8 cellular contexts compared by ENCODE assay signal in the genomic region with DNA sequence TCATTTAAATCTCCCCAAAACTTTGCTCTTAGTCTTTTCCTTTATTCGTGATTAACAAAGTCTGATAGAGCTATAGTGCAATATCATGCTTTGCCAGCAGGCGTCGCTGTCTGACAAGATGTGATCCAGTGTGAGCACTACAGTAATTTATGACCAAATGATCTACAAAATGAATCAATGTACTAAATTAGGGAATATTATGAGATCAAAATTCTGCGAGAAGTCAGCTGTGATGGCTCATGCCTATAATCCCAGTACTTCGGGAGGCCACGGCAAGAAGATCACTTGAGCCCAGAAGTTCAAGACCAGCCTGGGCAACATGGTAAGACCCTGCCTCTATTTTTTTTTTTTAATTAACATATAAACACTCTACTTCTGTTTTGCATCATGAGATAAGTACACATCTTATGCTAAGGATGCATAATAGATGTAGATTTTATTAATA. TPM values are rescaled to one million over a fixed set of nuclear protein-coding genes. Genes with fewer than 3 reads are reported as not detected.
DNase-seq lines count a peak whose midpoint lies in the region; TF ChIP-seq lines count a peak whose summit lies in the region.

No MANE protein-coding gene starts in this region.

- H3K36me3 ChIP-seq in DOHH2 (ENCODE audit: control insufficient read depth, low read length) (no peaks in the 10 kb centered on the region), colonic mucosa (no peaks in the 10 kb centered on the region)

- peaks cover 21% of the 10 kb centered on the region for H3K9me3 ChIP-seq in DOHH2 (ENCODE audit: control insufficient read depth, insufficient read depth, low read length)
- no peaks in the 10 kb centered on the region for H3K9me3 ChIP-seq in colonic mucosa

- peaks cover 4% of the 10 kb centered on the region; the same call in 1 of the 2 replicates for H4K20me1 ChIP-seq in DOHH2 (ENCODE audit: control insufficient read depth, insufficient read depth, low read depth, low read length)

- no peak overlapping the region for H3K27ac ChIP-seq in DOHH2 (ENCODE audit: low read depth, low read length)
- no peak overlapping the region for H3K27ac ChIP-seq in colonic mucosa

- H3F3A ChIP-seq in DOHH2 (ENCODE audit: control insufficient read depth, insufficient read depth), result peaks cover 2% of the 10 kb centered on the region; the same call in 1 of the 2 replicates

- H3K9ac ChIP-seq in colonic mucosa (ENCODE audit: low read depth in 2 of 2, low read length in 2 of 2), result no peak overlapping the region

- H3K4me3 ChIP-seq in DOHH2 (ENCODE audit: low read length) (no peak overlapping the region), colonic mucosa (no peak overlapping the region)

- peak; percentile 92 for TF ChIP-seq CTCF in DOHH2 (IDR thresholded peaks at IDR 0.05; ENCODE audit: low read depth, low read length, poor library complexity, severe bottlenecking)
- peak; percentile 87 for TF ChIP-seq CTCF in colonic mucosa (IDR thresholded peaks at IDR 0.05)

- H3K27me3 ChIP-seq in DOHH2 (ENCODE audit: control insufficient read depth, low read length) (peaks cover 6% of the 10 kb centered on the region), colonic mucosa (no peaks in the 10 kb centered on the region)

- H3K4me1 ChIP-seq in DOHH2 (ENCODE audit: control insufficient read depth, low read length), result peaks cover 14% of the 10 kb centered on the region
- no peaks in the 10 kb centered on the region for H3K4me1 ChIP-seq in colonic mucosa

- intact Hi-C loops in colonic mucosa (cut with DNase I), result loop anchor here (2.0 kb wide), 2 partner anchors 166 to 202 kb away; no protein-coding TSS in a partner anchor

- H3K9me2 ChIP-seq in DOHH2 (replicated peaks; ENCODE audit: control insufficient read depth, low read length), result no peaks in the 10 kb centered on the region

- peaks cover 10% of the 10 kb centered on the region for H3K79me2 ChIP-seq in DOHH2 (ENCODE audit: control insufficient read depth, low read length)

- DNase-seq in M059J (ENCODE audit: low read depth), result peak; percentile 70
- DNase-seq in activated CD4-positive, alpha-beta T cell treated with anti-CD3 and anti-CD28 coated beads for 1 hour, result peak; percentile 76
- DNase-seq in colonic mucosa, result peak; percentile 90
- DNase-seq in mucosa of gallbladder (ENCODE audit: low spot score), result peak; percentile 84
- peak; percentile 73 for DNase-seq in stimulated activated naive CD4-positive, alpha-beta T cell treated with Interleukin-2 at 50 U/mL for 16 hours (lab: John Stamatoyannopoulos, UW)
- DNase-seq in NCI-H446 treated with DMSO at 0.1 percent for 48 hours (lab: John Stamatoyannopoulos, UW), result no peak
- DNase-seq in AG08395 (ENCODE audit: low spot score), result no peak

- H3K4me2 ChIP-seq in DOHH2 (ENCODE audit: low read length), result no peak overlapping the region

RNA-seq across cellular contexts. Expression of a gene that starts 3.6 kb away (rescaled TPM):
- total RNA-seq in M059J (2014; rRNA removed; shearing (Covaris generic)), result 9.2 and 14.3 TPM in 2 replicates
- 10 to 100 TPM; 14.9 to 28.7 TPM for total RNA-seq in colonic mucosa
- total RNA-seq in mucosa of gallbladder, result 25.3 TPM

RNA-seq across cellular contexts. Expression of a gene that starts 54.5 kb away (rescaled TPM):
- total RNA-seq in M059J (2014; rRNA removed; shearing (Covaris generic)), result 7.7 and 15.9 TPM in 2 replicates
- total RNA-seq in colonic mucosa (10 to 100 TPM; 20.8 to 24.7 TPM), mucosa of gallbladder (45.6 TPM)

Comparison
In these comparisons a context has a peak if more than half of its experiments do, and no peak if none do; other contexts are left out.
1. DNase-seq: peak in M059J (single experiment), activated CD4-positive, alpha-beta T cell treated with anti-CD3 and anti-CD28 coated beads for 1 hour (single experiment), colonic mucosa (single experiment), mucosa of gallbladder (single experiment) and stimulated activated naive CD4-positive, alpha-beta T cell treated with Interleukin-2 at 50 U/mL for 16 hours (single experiment); none in NCI-H446 treated with DMSO at 0.1 percent for 48 hours (single experiment) and AG08395 (single experiment).